In the genomic region with DNA sequence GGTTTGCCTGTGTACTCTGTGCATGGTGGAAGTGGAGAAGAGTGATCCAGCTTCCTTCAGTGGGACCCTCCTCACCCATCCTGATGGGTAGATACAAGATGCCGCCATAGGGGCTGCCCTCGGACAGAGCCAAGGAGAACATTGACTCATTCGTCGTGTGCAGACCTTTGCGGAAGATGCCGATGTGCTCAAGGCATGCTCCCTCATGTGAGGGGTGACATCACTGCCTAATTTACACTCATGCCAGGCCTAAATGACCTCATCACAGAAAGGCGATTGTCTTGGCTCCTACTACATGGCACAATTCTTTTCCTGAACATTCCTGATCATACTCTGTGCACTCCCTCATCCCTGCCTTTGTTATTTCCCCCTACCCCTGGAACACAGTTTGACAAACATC, we compare ENCODE assay signal across 18 cellular contexts.
"Had no signal": no experiment of that assay in that cellular context is flagged by ENCODE, and none has a peak within 500 bp of the region (broad histone marks: within the 10 kb centered on the region; RNA-seq: fewer than 3 reads in every experiment).

No MANE protein-coding gene starts in this region.

- H3K36me3 ChIP-seq: cardiac muscle cell, tibial nerve, vagina had no signal

- H3K4me1 Mint-ChIP-seq: activated CD4-positive, alpha-beta memory T cell treated with anti-CD3 and anti-CD28 coated beads, Interleukin-2, amount 10 ng/mL, durations not matched to agents 7 days and 5 days; mesothelial cell of epicardium; stimulated activated memory B cell treated with anti-CD40 and anti-IgM and Interleukin-4, amounts not matched to agents 10 μg/mL and 1 μg/mL and 100 μg/mL, for 72 hours had no signal

- ATAC-seq: activated T-cell treated with anti-CD3 and anti-CD28 coated beads, Interleukin-2, amount 50 U/mL, for 4 hours; left lobe of liver; stimulated activated memory B cell treated with anti-CD40 and anti-IgM and Interleukin-4, amounts not matched to agents 10 μg/mL and 1 μg/mL and 100 μg/mL, for 72 hours; WTC11 had no signal

- H3K36me3 Mint-ChIP-seq: stimulated activated memory B cell treated with anti-CD40 and anti-IgM and Interleukin-4, amounts not matched to agents 10 μg/mL and 1 μg/mL and 100 μg/mL, for 72 hours had no signal

- H3K9me3 ChIP-seq: vagina had no signal

- H3K4me3 ChIP-seq: cardiac muscle cell, hepatocyte, tibial nerve, vagina had no signal

- H3K27ac Mint-ChIP-seq: activated CD4-positive, alpha-beta memory T cell treated with anti-CD3 and anti-CD28 coated beads, Interleukin-2, amount 10 ng/mL, durations not matched to agents 7 days and 5 days; mesothelial cell of epicardium; nephron progenitor cell; stimulated activated memory B cell treated with anti-CD40 and anti-IgM and Interleukin-4, amounts not matched to agents 10 μg/mL and 1 μg/mL and 100 μg/mL, for 72 hours; WTC11 had no signal

- H3K27me3 Mint-ChIP-seq: activated CD4-positive, alpha-beta memory T cell treated with anti-CD3 and anti-CD28 coated beads, Interleukin-2, amount 10 ng/mL, durations not matched to agents 7 days and 5 days; stimulated activated memory B cell treated with anti-CD40 and anti-IgM and Interleukin-4, amounts not matched to agents 10 μg/mL and 1 μg/mL and 100 μg/mL, for 72 hours had no signal

- H3K4me3 Mint-ChIP-seq: activated CD4-positive, alpha-beta memory T cell treated with anti-CD3 and anti-CD28 coated beads, Interleukin-2, amount 10 ng/mL, durations not matched to agents 7 days and 5 days; activated T-cell treated with anti-CD3 and anti-CD28 coated beads, Interleukin-2, amount 50 U/mL, for 4 hours; mesothelial cell of epicardium; nephron progenitor cell; stimulated activated memory B cell treated with anti-CD40 and anti-IgM and Interleukin-4, amounts not matched to agents 10 μg/mL and 1 μg/mL and 100 μg/mL, for 72 hours; WTC11 had no signal

- H3K27me3 ChIP-seq: cardiac muscle cell, dorsolateral prefrontal cortex, hepatocyte, tibial nerve, vagina had no signal

- DNase-seq: activated CD4-positive, alpha-beta memory T cell treated with anti-CD3 and anti-CD28 coated beads, Interleukin-2, amount 10 ng/mL, durations not matched to agents 7 days and 5 days; activated CD4-positive, alpha-beta T cell treated with anti-CD3 and anti-CD28 coated beads for 4 hours; activated effector memory CD4-positive, alpha-beta T cell treated with Interleukin-2 at 50 U/mL for 16 hours; activated naive CD4-positive, alpha-beta T cell treated with anti-CD3 and anti-CD28 coated beads, Interleukin-2, amount 50 U/mL, for 16 hours; activated T-cell treated with anti-CD3 and anti-CD28 coated beads, Interleukin-2, amount 50 U/mL, for 4 hours; foreskin fibroblast; nephron progenitor cell; stimulated activated CD4-positive, alpha-beta T cell treated with anti-CD3 and anti-CD28 coated beads, Interleukin-12 subunit alpha, Interleukin-12 subunit beta, amount 100 ng/mL, for 4 hours; T-helper 2 cell had no signal

- H3K27ac ChIP-seq: cardiac muscle cell, hepatocyte, tibial nerve, vagina had no signal

- H3K4me1 ChIP-seq: vagina had no signal
